Comparison of ENCODE assay signal across 24 cellular contexts in the genomic region with DNA sequence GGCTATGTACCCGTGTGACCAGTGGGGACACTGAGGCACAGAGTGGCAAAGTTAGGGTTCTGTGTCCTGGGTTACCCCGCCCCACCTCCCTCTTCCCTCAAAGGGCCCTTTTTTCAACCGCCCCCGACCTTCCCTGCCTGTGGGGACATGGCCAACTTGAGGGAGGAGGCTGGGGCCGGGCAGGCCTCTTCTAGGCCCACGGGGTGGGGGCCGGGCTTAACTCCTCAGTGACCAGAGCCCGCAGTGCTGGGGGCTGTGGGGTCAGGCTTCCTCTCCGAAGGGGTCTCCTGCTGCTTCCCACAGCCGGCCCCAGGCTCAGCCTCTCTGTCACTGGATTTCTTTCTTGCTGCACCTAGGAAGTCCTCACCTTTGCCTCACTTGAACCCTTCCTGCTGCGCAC.
"Had no signal": no experiment of that assay in that cellular context is flagged by ENCODE, and none has a peak within 500 bp of the region (broad histone marks: within the 10 kb centered on the region; RNA-seq: fewer than 3 reads in every experiment).

No MANE protein-coding gene starts in this region.

- H3K36me3 Mint-ChIP-seq: naive B cell had no signal

- H3K9me3 Mint-ChIP-seq: naive B cell, nephron had no signal

- ATAC-seq: left colon, left ventricle myocardium superior, psoas muscle, right lobe of liver, upper lobe of right lung had no signal

- FAIRE-seq: endothelial cell of umbilical vein, kidney had no signal

- H3K4me1 ChIP-seq: psoas muscle, right lobe of liver, stomach, tibial artery, upper lobe of right lung, vagina had no signal

- H3K27ac ChIP-seq: hepatocyte, psoas muscle, right lobe of liver, spleen, stomach, tibial artery, upper lobe of right lung, vagina had no signal

- H3K9me3 ChIP-seq: psoas muscle, right lobe of liver, spleen, stomach, tibial artery, upper lobe of right lung, vagina had no signal

- H3K27me3 ChIP-seq: hepatocyte, right lobe of liver, spleen, stomach, tibial artery, upper lobe of right lung, vagina had no signal

- H3K27me3 Mint-ChIP-seq: naive B cell had no signal

- H3K4me3 Mint-ChIP-seq: endodermal cell, naive B cell, nephron had no signal

- H3K4me1 Mint-ChIP-seq: endodermal cell, naive B cell had no signal

- H3K4me2 ChIP-seq: hepatocyte had no signal

- H3K27ac Mint-ChIP-seq: endodermal cell, nephron had no signal

- DNase-seq: endodermal cell; erythroblast; foreskin melanocyte; kidney; left colon; left ventricle myocardium superior; mesendoderm; naive B cell; psoas muscle; retina; spleen; stimulated activated CD4-positive, alpha-beta T cell treated with anti-CD3 and anti-CD28 coated beads, Interleukin-15, amount 100 ng/mL, for 24 hours; stimulated activated CD4-positive, alpha-beta T cell treated with anti-CD3 and anti-CD28 coated beads, Interleukin-1b, Interleukin-23, amount 100 ng/mL, for 48 hours; stimulated activated CD4-positive, alpha-beta T cell treated with anti-CD3 and anti-CD28 coated beads, Interleukin-4, amount 100 ng/mL, for 24 hours; stimulated activated naive CD4-positive, alpha-beta T cell; stomach; tibial artery; upper lobe of right lung had no signal

- H3K4me3 ChIP-seq: hepatocyte, lung, psoas muscle, right lobe of liver, spleen, stomach, tibial artery, upper lobe of right lung, vagina had no signal
